Comparison of ENCODE assay signal across 33 cellular contexts in the genomic region with DNA sequence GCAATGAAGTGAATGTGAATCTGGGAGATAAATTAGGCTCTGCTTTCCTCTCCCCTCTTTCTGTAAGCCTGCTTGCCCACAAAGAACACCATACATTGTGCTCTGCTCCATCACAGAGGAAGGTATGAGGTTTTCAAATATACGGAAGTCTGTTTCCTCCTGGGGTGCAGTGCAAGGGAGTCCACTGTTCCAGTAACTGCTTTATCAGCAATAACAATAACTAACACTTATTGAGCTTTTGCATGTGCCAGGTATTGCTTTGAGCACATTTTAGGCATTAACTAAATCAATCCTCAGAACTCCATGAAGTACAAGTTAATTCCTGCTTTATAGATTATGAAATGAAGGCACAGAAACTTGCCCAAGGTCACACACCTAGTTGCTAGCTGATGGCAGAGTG.
"Had no signal": no experiment of that assay in that cellular context is flagged by ENCODE, and none has a peak within 500 bp of the region (broad histone marks: within the 10 kb centered on the region; RNA-seq: fewer than 3 reads in every experiment).

No MANE protein-coding gene starts in this region.

- H3K36me3 ChIP-seq: ovary had no signal

- H3K9me3 ChIP-seq: heart left ventricle, ovary, thoracic aorta had no signal

- H3K27ac ChIP-seq: heart left ventricle, ovary, skin epidermis, thoracic aorta, WERI-Rb-1 had no signal

- H3K4me1 Mint-ChIP-seq: central memory CD8-positive, alpha-beta T cell; endodermal cell; mesothelial cell of epicardium had no signal

- H3K27me3 ChIP-seq: heart left ventricle, ovary had no signal

- H3K27me3 Mint-ChIP-seq: activated naive CD4-positive, alpha-beta T cell treated with anti-CD3 and anti-CD28 coated beads, Interleukin-2, amount 50 U/mL, for 24 hours; central memory CD8-positive, alpha-beta T cell; dendritic cell treated with granulocyte-macrophage colony-stimulating factor and Interleukin-4, amounts not matched to agents 40 ng/mL and 50 ng/mL, for 4 days; naive B cell; progenitor cell of endocrine pancreas; stimulated activated naive CD8-positive, alpha-beta T cell treated with anti-CD3 and anti-CD28 coated beads, Interleukin-15, Interleukin-2, amounts not matched to agents 100 ng/mL and 50 ng/mL, for 24 hours had no signal

- H3K4me3 ChIP-seq: heart left ventricle, ovary, skin epidermis, thoracic aorta had no signal

- FAIRE-seq: bronchial epithelial cell, kidney, urothelium cell line had no signal

- ATAC-seq: activated T-cell treated with anti-CD3 and anti-CD28 coated beads, Interleukin-2, amount 50 U/mL, for 4 hours; esophagus mucosa; heart left ventricle; left colon; sciatic nerve; stimulated activated effector memory CD8-positive, alpha-beta T cell treated with anti-CD3 and anti-CD28 coated beads, Interleukin-12 subunit alpha, Interleukin-12 subunit beta, amount 100 ng/mL, for 72 hours had no signal

- H3K4me3 Mint-ChIP-seq: activated naive CD4-positive, alpha-beta T cell treated with anti-CD3 and anti-CD28 coated beads, Interleukin-2, amount 50 U/mL, for 24 hours; activated T-cell treated with anti-CD3 and anti-CD28 coated beads, Interleukin-2, amount 50 U/mL, for 4 hours; central memory CD8-positive, alpha-beta T cell; dendritic cell treated with granulocyte-macrophage colony-stimulating factor and Interleukin-4, amounts not matched to agents 40 ng/mL and 50 ng/mL, for 4 days; endodermal cell; immature natural killer cell; mesothelial cell of epicardium; naive B cell; stimulated activated effector memory CD8-positive, alpha-beta T cell treated with anti-CD3 and anti-CD28 coated beads, Interleukin-12 subunit alpha, Interleukin-12 subunit beta, amount 100 ng/mL, for 72 hours; stimulated activated naive CD8-positive, alpha-beta T cell treated with anti-CD3 and anti-CD28 coated beads, Interleukin-15, Interleukin-2, amounts not matched to agents 100 ng/mL and 50 ng/mL, for 24 hours had no signal

- DNase-seq: activated CD4-positive, alpha-beta T cell treated with anti-CD3 and anti-CD28 coated beads, Interleukin-2, amount 50 U/mL, for 1 hour; activated CD4-positive, CD25-positive, alpha-beta regulatory T cell treated with anti-CD3 and anti-CD28 coated beads, Interleukin-2, amount 50 U/mL, for 72 hours; activated T-cell treated with anti-CD3 and anti-CD28 coated beads, Interleukin-2, amount 50 U/mL, for 4 hours; anterior cingulate cortex; endodermal cell; foreskin fibroblast; heart left ventricle; hypothalamus; immature natural killer cell; kidney; left colon; naive B cell; ovary; stimulated activated CD4-positive, alpha-beta T cell treated with anti-CD3 and anti-CD28 coated beads, Interleukin-12 subunit alpha, Interleukin-12 subunit beta, amount 100 ng/mL, for 4 hours; stimulated activated CD4-positive, alpha-beta T cell treated with anti-CD3 and anti-CD28 coated beads, Interleukin-4, amount 100 ng/mL, for 1 hour; T-helper 1 cell; T1000; trophoblast cell; WERI-Rb-1 had no signal

- H3K27ac Mint-ChIP-seq: activated naive CD4-positive, alpha-beta T cell treated with anti-CD3 and anti-CD28 coated beads, Interleukin-2, amount 50 U/mL, for 24 hours; activated T-helper 2 cell treated with anti-CD3 and anti-CD28 coated beads, Interferon-gamma antibody, Interleukin-2, Interleukin-4, amounts not matched to agents 10 μg/mL and 5 μg/mL and 100 μg/mL, durations not matched to agents 14 hours and 24 hours and 36 hours; dendritic cell treated with granulocyte-macrophage colony-stimulating factor and Interleukin-4, amounts not matched to agents 40 ng/mL and 50 ng/mL, for 4 days; endodermal cell; mesothelial cell of epicardium had no signal

- H3K9me3 Mint-ChIP-seq: activated naive CD4-positive, alpha-beta T cell treated with anti-CD3 and anti-CD28 coated beads, Interleukin-2, amount 50 U/mL, for 24 hours; activated T-cell treated with anti-CD3 and anti-CD28 coated beads, Interleukin-2, amount 50 U/mL, for 4 hours; activated T-helper 2 cell treated with anti-CD3 and anti-CD28 coated beads, Interferon-gamma antibody, Interleukin-2, Interleukin-4, amounts not matched to agents 10 μg/mL and 5 μg/mL and 100 μg/mL, durations not matched to agents 14 hours and 24 hours and 36 hours; central memory CD8-positive, alpha-beta T cell; dendritic cell treated with granulocyte-macrophage colony-stimulating factor and Interleukin-4, amounts not matched to agents 40 ng/mL and 50 ng/mL, for 4 days; endodermal cell; immature natural killer cell; mesothelial cell of epicardium; naive B cell; stimulated activated effector memory CD8-positive, alpha-beta T cell treated with anti-CD3 and anti-CD28 coated beads, Interleukin-12 subunit alpha, Interleukin-12 subunit beta, amount 100 ng/mL, for 72 hours; stimulated activated naive CD8-positive, alpha-beta T cell treated with anti-CD3 and anti-CD28 coated beads, Interleukin-15, Interleukin-2, amounts not matched to agents 100 ng/mL and 50 ng/mL, for 24 hours had no signal
